ENCODE assay signal across 38 cellular contexts in the genomic region with DNA sequence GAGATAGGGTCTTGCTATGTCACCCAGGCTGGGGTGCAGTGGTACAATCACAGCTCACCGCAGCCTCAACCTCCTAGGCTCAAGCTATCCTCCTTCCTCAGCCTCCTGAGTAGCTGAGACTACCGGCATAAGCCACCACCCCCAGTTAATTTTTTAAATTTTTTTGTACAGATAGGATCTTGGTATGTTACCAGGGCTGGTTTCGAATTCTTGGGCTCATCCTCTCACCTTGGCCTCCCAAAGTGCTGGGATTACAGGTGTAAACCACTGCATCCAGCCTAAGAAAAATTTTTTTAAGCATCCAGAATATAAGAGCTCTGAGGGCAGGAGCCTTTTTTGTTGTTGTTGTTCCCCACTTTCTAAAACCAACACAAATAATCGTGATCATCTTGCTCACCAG. TPM values are rescaled to one million over a fixed set of nuclear protein-coding genes. Genes with fewer than 3 reads are reported as not detected.
"Had no signal": no experiment of that assay in that cellular context is flagged by ENCODE, and none has a peak within 500 bp of the region (broad histone marks: within the 10 kb centered on the region; RNA-seq: fewer than 3 reads in every experiment).

No MANE protein-coding gene starts in this region.

- H3K4me3 Mint-ChIP-seq: activated naive CD4-positive, alpha-beta T cell treated with anti-CD3 and anti-CD28 coated beads for 36 hours; activated naive CD4-positive, alpha-beta T cell treated with anti-CD3 and anti-CD28 coated beads, Interleukin-2, amount 10 ng/mL, durations not matched to agents 7 days and 5 days; activated naive CD4-positive, alpha-beta T cell treated with anti-CD3 and anti-CD28 coated beads, Interleukin-2, amount 50 U/mL, for 24 hours; activated naive CD8-positive, alpha-beta T cell; activated naive CD8-positive, alpha-beta T cell treated with anti-CD3 and anti-CD28 coated beads for 36 hours; activated naive CD8-positive, alpha-beta T cell treated with anti-CD3 and anti-CD28 coated beads, Interleukin-2, amount 10 ng/mL, durations not matched to agents 7 days and 5 days; activated naive CD8-positive, alpha-beta T cell treated with anti-CD3 and anti-CD28 coated beads, Interleukin-2, amount 50 U/mL, for 24 hours; activated T-cell treated with anti-CD3 and anti-CD28 coated beads, Interleukin-2, amount 50 U/mL, for 24 hours; activated T-cell treated with anti-CD3 and anti-CD28 coated beads, Interleukin-2, amount 50 U/mL, for 4 hours; activated T-cell treated with anti-CD3 and anti-CD28 coated beads, Interleukin-2, amount 50 U/mL, for 72 hours; activated T-helper 1 cell treated with anti-CD3 and anti-CD28 coated beads, Interleukin-12 subunit alpha, Interleukin-12 subunit beta, Interleukin-2, Interleukin-4 antibody, amounts not matched to agents 30 ng/mL and 10 ng/mL and 1 ng/mL, durations not matched to agents 14 hours and 24 hours and 36 hours; activated T-helper 17 cell treated with anti-CD3 and anti-CD28 coated beads, Interleukin-2, amount 50 U/mL, for 72 hours; brain had no signal

- H3K4me3 ChIP-seq: adrenal gland, ascending aorta, body of pancreas, breast epithelium, cardiac muscle cell had no signal

- DNase-seq: activated effector memory CD4-positive, alpha-beta T cell treated with anti-CD3 and anti-CD28 coated beads, Interleukin-2, amount 50 U/mL, for 16 hours; activated effector memory CD4-positive, alpha-beta T cell treated with Interleukin-2 at 50 U/mL for 16 hours; activated gamma-delta T cell; activated gamma-delta T cell treated with Interleukin-2 at 50 U/mL for 16 hours; activated naive CD4-positive, alpha-beta T cell; activated naive CD4-positive, alpha-beta T cell treated with anti-CD3 and anti-CD28 coated beads for 36 hours; activated naive CD4-positive, alpha-beta T cell treated with anti-CD3 and anti-CD28 coated beads, Interleukin-2, amount 10 ng/mL, durations not matched to agents 7 days and 5 days; activated naive CD4-positive, alpha-beta T cell treated with anti-CD3 and anti-CD28 coated beads, Interleukin-2, amount 50 U/mL, for 16 hours; activated naive CD4-positive, alpha-beta T cell treated with Interleukin-2 at 50 U/mL for 16 hours; activated naive CD8-positive, alpha-beta T cell treated with anti-CD3 and anti-CD28 coated beads for 36 hours; activated naive CD8-positive, alpha-beta T cell treated with anti-CD3 and anti-CD28 coated beads, Interleukin-2, amount 10 ng/mL, durations not matched to agents 7 days and 5 days; activated naive CD8-positive, alpha-beta T cell treated with anti-CD3 and anti-CD28 coated beads, Interleukin-2, amount 50 U/mL, for 24 hours; activated T-cell treated with anti-CD3 and anti-CD28 coated beads for 4 hours; activated T-cell treated with anti-CD3 and anti-CD28 coated beads, Interleukin-2, amount 50 U/mL, for 1 hour; activated T-cell treated with anti-CD3 and anti-CD28 coated beads, Interleukin-2, amount 50 U/mL, for 24 hours; activated T-cell treated with anti-CD3 and anti-CD28 coated beads, Interleukin-2, amount 50 U/mL, for 4 hours; activated T-cell treated with anti-CD3 and anti-CD28 coated beads, Interleukin-2, amount 50 U/mL, for 48 hours; activated T-cell treated with anti-CD3 and anti-CD28 coated beads, Interleukin-2, amount 50 U/mL, for 72 hours; adrenal gland; amniotic stem cell; amygdala; anterior cingulate cortex; aorta; body of pancreas; brain microvascular endothelial cell; caudate nucleus; central memory CD4-positive, alpha-beta T cell; cerebellar nuclear complex had no signal

- H3K9me3 Mint-ChIP-seq: activated naive CD4-positive, alpha-beta T cell treated with anti-CD3 and anti-CD28 coated beads for 36 hours; activated naive CD4-positive, alpha-beta T cell treated with anti-CD3 and anti-CD28 coated beads, Interleukin-2, amount 10 ng/mL, durations not matched to agents 7 days and 5 days; activated naive CD4-positive, alpha-beta T cell treated with anti-CD3 and anti-CD28 coated beads, Interleukin-2, amount 50 U/mL, for 24 hours; activated naive CD4-positive, alpha-beta T cell treated with anti-CD3 and anti-CD28 coated beads, Interleukin-2, amount 50 U/mL, for 72 hours; activated naive CD8-positive, alpha-beta T cell treated with anti-CD3 and anti-CD28 coated beads for 36 hours; activated naive CD8-positive, alpha-beta T cell treated with anti-CD3 and anti-CD28 coated beads, Interleukin-2, amount 10 ng/mL, durations not matched to agents 7 days and 5 days; activated naive CD8-positive, alpha-beta T cell treated with anti-CD3 and anti-CD28 coated beads, Interleukin-2, amount 50 U/mL, for 24 hours; activated T-cell treated with anti-CD3 and anti-CD28 coated beads, Interleukin-2, amount 50 U/mL, for 24 hours; activated T-cell treated with anti-CD3 and anti-CD28 coated beads, Interleukin-2, amount 50 U/mL, for 4 hours; activated T-cell treated with anti-CD3 and anti-CD28 coated beads, Interleukin-2, amount 50 U/mL, for 72 hours; activated T-helper 1 cell treated with anti-CD3 and anti-CD28 coated beads, Interleukin-12 subunit alpha, Interleukin-12 subunit beta, Interleukin-2, Interleukin-4 antibody, amounts not matched to agents 30 ng/mL and 10 ng/mL and 1 ng/mL, durations not matched to agents 14 hours and 24 hours and 36 hours; activated T-helper 17 cell treated with anti-CD3 and anti-CD28 coated beads, Interleukin-2, amount 50 U/mL, for 72 hours; activated T-helper 2 cell treated with anti-CD3 and anti-CD28 coated beads, Interferon-gamma antibody, Interleukin-2, Interleukin-4, amounts not matched to agents 10 μg/mL and 5 μg/mL and 100 μg/mL, durations not matched to agents 14 hours and 24 hours and 36 hours; brain had no signal

- ATAC-seq: activated naive CD4-positive, alpha-beta T cell treated with anti-CD3 and anti-CD28 coated beads, Interleukin-2, amount 50 U/mL, for 72 hours; activated naive CD8-positive, alpha-beta T cell treated with anti-CD3 and anti-CD28 coated beads, Interleukin-2, amount 50 U/mL, for 24 hours; activated T-cell treated with anti-CD3 and anti-CD28 coated beads, Interleukin-2, amount 50 U/mL, for 4 hours; activated T-cell treated with anti-CD3 and anti-CD28 coated beads, Interleukin-2, amount 50 U/mL, for 72 hours; activated T-helper 17 cell treated with anti-CD3 and anti-CD28 coated beads, Interleukin-2, amount 50 U/mL, for 72 hours; body of pancreas had no signal

- H3K27me3 ChIP-seq: adrenal gland, ascending aorta, body of pancreas, brain microvascular endothelial cell, breast epithelium, cardiac muscle cell had no signal

- H3K9me3 ChIP-seq: adrenal gland, ascending aorta, body of pancreas, breast epithelium had no signal

- H3K27ac Mint-ChIP-seq: activated naive CD4-positive, alpha-beta T cell treated with anti-CD3 and anti-CD28 coated beads for 36 hours; activated naive CD4-positive, alpha-beta T cell treated with anti-CD3 and anti-CD28 coated beads, Interleukin-2, amount 10 ng/mL, durations not matched to agents 7 days and 5 days; activated naive CD4-positive, alpha-beta T cell treated with anti-CD3 and anti-CD28 coated beads, Interleukin-2, amount 50 U/mL, for 24 hours; activated naive CD8-positive, alpha-beta T cell; activated naive CD8-positive, alpha-beta T cell treated with anti-CD3 and anti-CD28 coated beads for 36 hours; activated naive CD8-positive, alpha-beta T cell treated with anti-CD3 and anti-CD28 coated beads, Interleukin-2, amount 10 ng/mL, durations not matched to agents 7 days and 5 days; activated naive CD8-positive, alpha-beta T cell treated with anti-CD3 and anti-CD28 coated beads, Interleukin-2, amount 50 U/mL, for 24 hours; activated T-cell treated with anti-CD3 and anti-CD28 coated beads, Interleukin-2, amount 50 U/mL, for 24 hours; activated T-cell treated with anti-CD3 and anti-CD28 coated beads, Interleukin-2, amount 50 U/mL, for 72 hours; activated T-helper 1 cell treated with anti-CD3 and anti-CD28 coated beads, Interleukin-12 subunit alpha, Interleukin-12 subunit beta, Interleukin-2, Interleukin-4 antibody, amounts not matched to agents 30 ng/mL and 10 ng/mL and 1 ng/mL, durations not matched to agents 14 hours and 24 hours and 36 hours; activated T-helper 17 cell treated with anti-CD3 and anti-CD28 coated beads, Interleukin-2, amount 50 U/mL, for 72 hours; activated T-helper 2 cell treated with anti-CD3 and anti-CD28 coated beads, Interferon-gamma antibody, Interleukin-2, Interleukin-4, amounts not matched to agents 10 μg/mL and 5 μg/mL and 100 μg/mL, durations not matched to agents 14 hours and 24 hours and 36 hours; brain had no signal

- H3K27me3 Mint-ChIP-seq: activated naive CD4-positive, alpha-beta T cell treated with anti-CD3 and anti-CD28 coated beads, Interleukin-2, amount 10 ng/mL, durations not matched to agents 7 days and 5 days; activated naive CD4-positive, alpha-beta T cell treated with anti-CD3 and anti-CD28 coated beads, Interleukin-2, amount 50 U/mL, for 24 hours; activated naive CD8-positive, alpha-beta T cell; activated naive CD8-positive, alpha-beta T cell treated with anti-CD3 and anti-CD28 coated beads for 36 hours; activated naive CD8-positive, alpha-beta T cell treated with anti-CD3 and anti-CD28 coated beads, Interleukin-2, amount 10 ng/mL, durations not matched to agents 7 days and 5 days; activated naive CD8-positive, alpha-beta T cell treated with anti-CD3 and anti-CD28 coated beads, Interleukin-2, amount 50 U/mL, for 24 hours; activated T-cell treated with anti-CD3 and anti-CD28 coated beads, Interleukin-2, amount 50 U/mL, for 24 hours; activated T-helper 17 cell treated with anti-CD3 and anti-CD28 coated beads, Interleukin-2, amount 50 U/mL, for 72 hours; brain had no signal

- H3K4me1 Mint-ChIP-seq: activated naive CD4-positive, alpha-beta T cell treated with anti-CD3 and anti-CD28 coated beads, Interleukin-2, amount 10 ng/mL, durations not matched to agents 7 days and 5 days; activated naive CD8-positive, alpha-beta T cell treated with anti-CD3 and anti-CD28 coated beads, Interleukin-2, amount 10 ng/mL, durations not matched to agents 7 days and 5 days; activated T-helper 17 cell treated with anti-CD3 and anti-CD28 coated beads, Interleukin-2, amount 50 U/mL, for 72 hours; brain had no signal

- H3K27ac ChIP-seq: adrenal gland, ascending aorta, body of pancreas, brain microvascular endothelial cell, breast epithelium, cardiac muscle cell had no signal

- H3K4me1 ChIP-seq: ascending aorta, body of pancreas, breast epithelium had no signal

RNA-seq across cellular contexts. Expression of gene MAP6D1, which starts 14.4 kb away (rescaled TPM):
- total RNA-seq: ascending aorta had no signal
- polyA plus RNA-seq: aorta had no signal
